Comparison of ENCODE assay signal across 1 cellular context in the genomic region with DNA sequence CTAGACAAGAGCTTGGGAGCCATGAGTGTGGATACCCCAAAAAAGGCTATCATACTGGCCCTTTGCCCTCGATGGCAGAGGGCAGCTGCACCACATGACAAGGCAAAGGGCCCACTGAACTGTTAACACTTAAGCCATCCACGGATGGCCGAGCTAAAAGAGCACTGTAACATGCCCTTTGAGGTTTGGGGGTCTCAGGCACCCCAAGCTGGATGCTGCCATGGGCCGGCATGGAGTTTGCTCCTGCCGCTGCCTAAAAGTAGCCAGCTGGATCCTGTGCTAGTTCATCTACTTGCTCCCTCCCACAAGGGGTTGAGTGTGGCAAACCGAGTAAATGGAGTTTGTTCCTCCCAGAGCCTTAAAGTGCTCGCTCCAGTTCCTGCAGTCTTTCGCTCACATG.
TF ChIP-seq lines count a peak whose summit lies in the region.

No MANE protein-coding gene starts in this region.

TF ChIP-seq in IMR-90, 13 proteins besides CTCF, POLR2A, EP300 and RAD21 (continued from another document):
- no peak for TF ChIP-seq SMC3 (IDR thresholded peaks at IDR 0.05; ENCODE audit: low read depth, low read length)
- no peak for TF ChIP-seq RCOR1 (IDR thresholded peaks at IDR 0.05; ENCODE audit: insufficient replicate concordance, low read length)
- TF ChIP-seq, protein P1, sequence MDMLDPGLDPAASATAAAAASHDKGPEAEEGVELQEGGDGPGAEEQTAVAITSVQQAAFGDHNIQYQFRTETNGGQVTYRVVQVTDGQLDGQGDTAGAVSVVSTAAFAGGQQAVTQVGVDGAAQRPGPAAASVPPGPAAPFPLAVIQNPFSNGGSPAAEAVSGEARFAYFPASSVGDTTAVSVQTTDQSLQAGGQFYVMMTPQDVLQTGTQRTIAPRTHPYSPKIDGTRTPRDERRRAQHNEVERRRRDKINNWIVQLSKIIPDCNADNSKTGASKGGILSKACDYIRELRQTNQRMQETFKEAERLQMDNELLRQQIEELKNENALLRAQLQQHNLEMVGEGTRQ (IDR thresholded peaks at IDR 0.05; ENCODE audit: low read depth, low read length), result no peak
- no peak for TF ChIP-seq MXI1 (IDR thresholded peaks at IDR 0.05; ENCODE audit: borderline replicate concordance, low read depth, low read length)
- no peak for TF ChIP-seq FOS (IDR thresholded peaks at IDR 0.05; ENCODE audit: low read depth, low read length)
- TF ChIP-seq, protein P2, sequence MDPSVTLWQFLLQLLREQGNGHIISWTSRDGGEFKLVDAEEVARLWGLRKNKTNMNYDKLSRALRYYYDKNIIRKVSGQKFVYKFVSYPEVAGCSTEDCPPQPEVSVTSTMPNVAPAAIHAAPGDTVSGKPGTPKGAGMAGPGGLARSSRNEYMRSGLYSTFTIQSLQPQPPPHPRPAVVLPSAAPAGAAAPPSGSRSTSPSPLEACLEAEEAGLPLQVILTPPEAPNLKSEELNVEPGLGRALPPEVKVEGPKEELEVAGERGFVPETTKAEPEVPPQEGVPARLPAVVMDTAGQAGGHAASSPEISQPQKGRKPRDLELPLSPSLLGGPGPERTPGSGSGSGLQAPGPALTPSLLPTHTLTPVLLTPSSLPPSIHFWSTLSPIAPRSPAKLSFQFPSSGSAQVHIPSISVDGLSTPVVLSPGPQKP (IDR thresholded peaks at IDR 0.05; ENCODE audit: borderline replicate concordance, low read depth, low read length), result no peak
- no peak for TF ChIP-seq CEBPB (IDR thresholded peaks at IDR 0.05; ENCODE audit: low read depth, low read length)
